Comparison of ENCODE assay signal across 19 cellular contexts in genomic region chr14:70976591-70976990, GRCh38.
"Had no signal": no experiment of that assay in that cellular context is flagged by ENCODE, and none has a peak within 500 bp of the region (broad histone marks: within the 10 kb centered on the region; RNA-seq: fewer than 3 reads in every experiment).

No MANE protein-coding gene starts in this region.

- H3K27ac Mint-ChIP-seq: activated naive CD8-positive, alpha-beta T cell treated with anti-CD3 and anti-CD28 coated beads, Interleukin-2, amount 10 ng/mL, durations not matched to agents 7 days and 5 days; activated T-helper 1 cell treated with anti-CD3 and anti-CD28 coated beads, Interleukin-12 subunit alpha, Interleukin-12 subunit beta, Interleukin-2, Interleukin-4 antibody, amounts not matched to agents 30 ng/mL and 10 ng/mL and 1 ng/mL, durations not matched to agents 14 hours and 24 hours and 36 hours; progenitor cell of endocrine pancreas; stimulated activated naive B cell treated with anti-CD40 and anti-IgM and Interleukin-4, amounts not matched to agents 10 μg/mL and 1 μg/mL and 100 μg/mL, for 72 hours; T-helper 2 cell treated with Interferon-gamma antibody and Interleukin-4, amounts not matched to agents 5 μg/mL and 100 μg/mL, for 36 hours had no signal

- DNase-seq: activated CD4-positive, alpha-beta T cell treated with anti-CD3 and anti-CD28 coated beads for 1 hour; activated CD8-positive, alpha-beta memory T cell treated with anti-CD3 and anti-CD28 coated beads, Interleukin-2, amount 50 U/mL, for 48 hours; activated gamma-delta T cell treated with Interleukin-2 at 50 U/mL for 16 hours; activated naive CD8-positive, alpha-beta T cell treated with anti-CD3 and anti-CD28 coated beads, Interleukin-2, amount 10 ng/mL, durations not matched to agents 7 days and 5 days; amygdala; cerebellar nuclear complex; cortex of kidney; heart left ventricle; midbrain; retina; sigmoid colon; stimulated activated CD4-positive, alpha-beta T cell treated with anti-CD3 and anti-CD28 coated beads, Interleukin-15, amount 100 ng/mL, for 24 hours; stimulated activated naive B cell treated with anti-CD40 and anti-IgM and Interleukin-4, amounts not matched to agents 10 μg/mL and 1 μg/mL and 100 μg/mL, for 72 hours; transverse colon; WERI-Rb-1 had no signal

- H3K4me3 Mint-ChIP-seq: activated naive CD8-positive, alpha-beta T cell treated with anti-CD3 and anti-CD28 coated beads, Interleukin-2, amount 10 ng/mL, durations not matched to agents 7 days and 5 days; activated T-helper 1 cell treated with anti-CD3 and anti-CD28 coated beads, Interleukin-12 subunit alpha, Interleukin-12 subunit beta, Interleukin-2, Interleukin-4 antibody, amounts not matched to agents 30 ng/mL and 10 ng/mL and 1 ng/mL, durations not matched to agents 14 hours and 24 hours and 36 hours; stimulated activated naive B cell treated with anti-CD40 and anti-IgM and Interleukin-4, amounts not matched to agents 10 μg/mL and 1 μg/mL and 100 μg/mL, for 72 hours; T-helper 2 cell treated with Interferon-gamma antibody and Interleukin-4, amounts not matched to agents 5 μg/mL and 100 μg/mL, for 36 hours had no signal

- H3K9me3 ChIP-seq: heart left ventricle, sigmoid colon, transverse colon had no signal

- H3K27me3 Mint-ChIP-seq: activated naive CD8-positive, alpha-beta T cell treated with anti-CD3 and anti-CD28 coated beads, Interleukin-2, amount 10 ng/mL, durations not matched to agents 7 days and 5 days; progenitor cell of endocrine pancreas; stimulated activated naive B cell treated with anti-CD40 and anti-IgM and Interleukin-4, amounts not matched to agents 10 μg/mL and 1 μg/mL and 100 μg/mL, for 72 hours had no signal

- H3K9me3 Mint-ChIP-seq: activated naive CD8-positive, alpha-beta T cell treated with anti-CD3 and anti-CD28 coated beads, Interleukin-2, amount 10 ng/mL, durations not matched to agents 7 days and 5 days; activated T-helper 1 cell treated with anti-CD3 and anti-CD28 coated beads, Interleukin-12 subunit alpha, Interleukin-12 subunit beta, Interleukin-2, Interleukin-4 antibody, amounts not matched to agents 30 ng/mL and 10 ng/mL and 1 ng/mL, durations not matched to agents 14 hours and 24 hours and 36 hours; stimulated activated naive B cell treated with anti-CD40 and anti-IgM and Interleukin-4, amounts not matched to agents 10 μg/mL and 1 μg/mL and 100 μg/mL, for 72 hours; T-helper 2 cell treated with Interferon-gamma antibody and Interleukin-4, amounts not matched to agents 5 μg/mL and 100 μg/mL, for 36 hours had no signal

- H3K27me3 ChIP-seq: heart left ventricle, sigmoid colon, transverse colon had no signal

- ATAC-seq: heart left ventricle; stimulated activated naive B cell treated with anti-CD40 and anti-IgM and Interleukin-4, amounts not matched to agents 10 μg/mL and 1 μg/mL and 100 μg/mL, for 72 hours had no signal

- H3K27ac ChIP-seq: epithelial cell of prostate, heart left ventricle, transverse colon, WERI-Rb-1 had no signal
